Comparison of ENCODE assay signal across 11 cellular contexts in genomic region chr4:7779194-7779768, GRCh38.
DNase-seq lines count a peak whose midpoint lies in the region; ATAC-seq, FAIRE-seq and TF ChIP-seq lines count a peak whose summit lies in the region.
"Had no signal": no experiment of that assay in that cellular context is flagged by ENCODE, and none has a peak within 500 bp of the region (broad histone marks: within the 10 kb centered on the region; RNA-seq: fewer than 3 reads in every experiment).

No MANE protein-coding gene starts in this region.

- H3K4me3 ChIP-seq in adipocyte (ENCODE audit: low read length) (peak overlapping the region; percentile 48), heart right ventricle (peak overlapping the region in 5 of 10 donors; percentile 8 to 42 (median 42)), smooth muscle cell (no peak overlapping the region)

- H3K9me3 Mint-ChIP-seq in activated CD8-positive, alpha-beta memory T cell treated with anti-CD3 and anti-CD28 coated beads, Interleukin-2, amount 10 ng/mL, durations not matched to agents 7 days and 5 days (ENCODE audit: low read depth), result no peaks in the 10 kb centered on the region

- H3K9me3 ChIP-seq in adipocyte (ENCODE audit: control insufficient read depth, low read length) (no peaks in the 10 kb centered on the region), heart right ventricle (no peaks in the 10 kb centered on the region), smooth muscle cell (replicated peaks; ENCODE audit: low read depth) (no peaks in the 10 kb centered on the region)

- H3K4me1 ChIP-seq in adipocyte (ENCODE audit: control insufficient read depth, insufficient read depth, low read length) (peaks cover 32% of the 10 kb centered on the region), heart right ventricle (peaks cover 18 to 53% (median 39%) of the 10 kb centered on the region in 9 donors), smooth muscle cell (ENCODE audit: low read depth) (peaks cover 25% of the 10 kb centered on the region)

- DNase-seq in GM19239 (ENCODE audit: insufficient read length, low spot score) (no peak), adipocyte (ENCODE audit: low read depth) (peak; percentile 66), heart right ventricle (peak in 1 of 2 donors; percentile 52), smooth muscle cell (lab: John Stamatoyannopoulos, UW; ENCODE audit: unreplicated experiment) (no peak), HuH-7.5 (ENCODE audit: low spot score) (no peak)
- DNase-seq in activated CD8-positive, alpha-beta memory T cell treated with anti-CD3 and anti-CD28 coated beads, Interleukin-2, amount 10 ng/mL, durations not matched to agents 7 days and 5 days, result no peak
- DNase-seq: activated CD8-positive, alpha-beta memory T cell treated with anti-CD3 and anti-CD28 coated beads, Interleukin-2, amount 50 U/mL, for 4 hours; central memory CD4-positive, alpha-beta T cell; NCI-H1694 had no signal

- peaks cover 12% of the 10 kb centered on the region for H3K4me1 Mint-ChIP-seq in activated CD8-positive, alpha-beta memory T cell treated with anti-CD3 and anti-CD28 coated beads, Interleukin-2, amount 10 ng/mL, durations not matched to agents 7 days and 5 days

- no peak overlapping the region for H3K27ac Mint-ChIP-seq in activated CD8-positive, alpha-beta memory T cell treated with anti-CD3 and anti-CD28 coated beads, Interleukin-2, amount 10 ng/mL, durations not matched to agents 7 days and 5 days

- peak overlapping the region; percentile 21 for H3K4me2 ChIP-seq in smooth muscle cell

- H2AFZ ChIP-seq in smooth muscle cell (ENCODE audit: low read depth), result no peak overlapping the region

- H3K27me3 ChIP-seq in adipocyte (replicated peaks; ENCODE audit: control insufficient read depth, insufficient read depth, low read length), result no peaks in the 10 kb centered on the region
- H3K27me3 ChIP-seq in heart right ventricle, result no peaks in the 10 kb centered on the region
- no peaks in the 10 kb centered on the region for H3K27me3 ChIP-seq in smooth muscle cell (ENCODE audit: low read depth)

- peaks cover 2% of the 10 kb centered on the region for H3K36me3 Mint-ChIP-seq in activated CD8-positive, alpha-beta memory T cell treated with anti-CD3 and anti-CD28 coated beads, Interleukin-2, amount 10 ng/mL, durations not matched to agents 7 days and 5 days

- H3K27me3 Mint-ChIP-seq in activated CD8-positive, alpha-beta memory T cell treated with anti-CD3 and anti-CD28 coated beads, Interleukin-2, amount 10 ng/mL, durations not matched to agents 7 days and 5 days, result no peaks in the 10 kb centered on the region

- peak; percentile 18 for FAIRE-seq in GM19239 (lab: Jason Lieb, UNC)

- H3F3A ChIP-seq in smooth muscle cell (ENCODE audit: low read depth), result peaks cover 19% of the 10 kb centered on the region

- peaks cover 57% of the 10 kb centered on the region for H4K20me1 ChIP-seq in smooth muscle cell (ENCODE audit: low read depth)

- H3K9ac ChIP-seq in adipocyte (ENCODE audit: low read length) (peak overlapping the region; percentile 45), smooth muscle cell (ENCODE audit: low read depth) (no peak overlapping the region)

- H3K27ac ChIP-seq in heart right ventricle (peak overlapping the region in 8 of 10 donors; percentile 18 to 76 (median 52)), smooth muscle cell (ENCODE audit: low read depth) (no peak overlapping the region)

- H3K4me3 Mint-ChIP-seq in activated CD8-positive, alpha-beta memory T cell treated with anti-CD3 and anti-CD28 coated beads, Interleukin-2, amount 10 ng/mL, durations not matched to agents 7 days and 5 days, result no peak overlapping the region

- CTCF ChIA-PET in activated CD8-positive, alpha-beta memory T cell treated with anti-CD3 and anti-CD28 coated beads, Interleukin-2, amount 10 ng/mL, durations not matched to agents 7 days and 5 days (lab: Charles Lee), result interaction anchor here (0.9 to 2.3 kb wide), 5 partner anchors 9 to 25 kb away, joined by 3 to 11 read pairs (median 6); no protein-coding TSS in a partner anchor

- TF ChIP-seq CTCF in heart right ventricle (IDR thresholded peaks at IDR 0.05), result no peak
- no peak for TF ChIP-seq CTCF in smooth muscle cell (IDR thresholded peaks at IDR 0.05; ENCODE audit: borderline replicate concordance, insufficient read depth, poor library complexity, severe bottlenecking)

- H3K36me3 ChIP-seq in adipocyte (ENCODE audit: control insufficient read depth, insufficient read depth, low read length, severe bottlenecking) (peaks cover 74% of the 10 kb centered on the region), heart right ventricle (peaks cover 0 to 46% (median 11%) of the 10 kb centered on the region in 9 donors), smooth muscle cell (ENCODE audit: low read depth) (no peaks in the 10 kb centered on the region)

- 58 to 63% methylated on average over 11 of the region's 11 CpGs for WGBS in heart right ventricle, 2 donors
- WGBS in smooth muscle cell (ENCODE audit: low lambda C conversion rate), result 62% methylated on average over 11 of the region's 11 CpGs

- H3K79me2 ChIP-seq in smooth muscle cell (ENCODE audit: low read depth), result no peaks in the 10 kb centered on the region

- intact Hi-C loops in heart right ventricle (cut with DNase I), result loop anchor here in 1 of 10 donors (10.0 kb wide), 1 partner anchor 206 kb away; no protein-coding TSS in a partner anchor

- ATAC-seq in heart right ventricle (peak in 7 of 8 donors; percentile 19 to 66 (median 43)), GM21515 (IDR thresholded peaks at IDR 0.05; ENCODE audit: unreplicated experiment) (no peak), HG03039 (IDR thresholded peaks at IDR 0.05; ENCODE audit: unreplicated experiment) (no peak)
- ATAC-seq in activated CD8-positive, alpha-beta memory T cell treated with anti-CD3 and anti-CD28 coated beads, Interleukin-2, amount 10 ng/mL, durations not matched to agents 7 days and 5 days, result no peak

Comparison
In these comparisons a context has a peak if more than half of its experiments do, and no peak if none do; other contexts are left out.
1. ATAC-seq: peak in heart right ventricle (7 of 8); none in GM21515 (single experiment), activated CD8-positive, alpha-beta memory T cell treated with anti-CD3 and anti-CD28 coated beads, Interleukin-2, amount 10 ng/mL, durations not matched to agents 7 days and 5 days (single experiment) and HG03039 (single experiment).